1 cellular context compared by ENCODE assay signal in genomic region chr2:24870891-24871705, GRCh38.
TF ChIP-seq lines count a peak whose summit lies in the region.

No MANE protein-coding gene starts in this region.

TF ChIP-seq in K562, 482 proteins besides CTCF, POLR2A, EP300 and RAD21:
- TF ChIP-seq CBFA2T3 (IDR thresholded peaks at IDR 0.05): peak; percentile 29; the same call in 1 of the 2 replicates
- no peak for TF ChIP-seq U2AF1 (optimal IDR thresholded peaks at IDR 0.05; ENCODE audit: low read depth, low read length)
